Comparison of ENCODE assay signal across 8 cellular contexts in the genomic region with DNA sequence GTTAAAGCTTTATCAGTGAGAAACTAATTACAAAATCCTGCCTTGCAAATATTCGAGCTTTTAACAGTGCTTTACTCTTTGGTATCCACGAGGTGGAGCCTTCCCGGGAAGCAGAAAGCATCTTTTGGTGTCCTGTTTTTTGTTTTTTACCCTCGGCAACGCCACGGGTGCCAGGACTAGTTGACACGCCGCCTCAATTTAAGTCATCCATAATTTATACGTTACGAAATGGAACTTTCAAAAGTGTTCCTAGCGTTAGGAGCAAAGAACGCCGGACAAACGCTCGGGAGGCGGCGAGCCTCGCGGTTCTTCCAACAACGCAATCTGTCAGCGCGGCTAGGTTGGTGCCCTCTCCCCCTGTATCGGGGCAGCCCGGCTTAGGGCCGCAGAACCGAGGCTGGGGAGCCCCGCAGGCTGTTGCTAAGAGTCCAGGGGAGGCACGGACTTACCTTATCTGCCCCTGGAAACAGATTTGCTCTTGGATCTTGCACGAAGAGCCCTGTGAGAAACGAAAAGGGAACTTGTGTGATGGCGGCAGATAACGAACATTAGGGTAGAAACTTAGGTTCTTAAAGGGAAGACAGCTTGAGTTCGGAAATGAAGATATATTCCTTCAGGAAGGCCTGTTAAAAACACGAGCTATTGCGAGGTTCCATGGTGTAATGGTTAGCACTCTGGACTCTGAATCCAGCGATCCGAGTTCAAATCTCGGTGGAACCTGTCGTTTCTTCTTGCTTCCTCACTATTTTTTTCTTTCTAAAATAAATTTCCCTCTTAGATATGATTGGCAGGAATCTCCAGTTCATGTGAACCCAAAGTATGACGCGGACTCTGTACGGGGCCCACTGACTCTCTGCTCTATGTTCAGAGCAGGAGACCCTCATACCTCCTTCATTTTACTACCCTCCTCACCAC. TPM values are rescaled to one million over a fixed set of nuclear protein-coding genes. Genes with fewer than 3 reads are reported as not detected.
DNase-seq lines count a peak whose midpoint lies in the region; ATAC-seq and TF ChIP-seq lines count a peak whose summit lies in the region.

No MANE protein-coding gene starts in this region.

- ATAC-seq in T-helper 17 cell (peak; percentile 75), HG03139 (IDR thresholded peaks at IDR 0.05; ENCODE audit: unreplicated experiment) (no peak)

- TF ChIP-seq CTCF in astrocyte of the spinal cord (IDR thresholded peaks at IDR 0.05; ENCODE audit: low read depth, low read length): peak; percentile 76

- H3K27ac Mint-ChIP-seq in T-helper 17 cell: peak overlapping the region; percentile 98

- peak overlapping the region; percentile 84 for H3K4me3 ChIP-seq in astrocyte of the spinal cord (ENCODE audit: low read depth, low read length)

- H3K4me1 Mint-ChIP-seq in T-helper 17 cell: peaks cover 15% of the 10 kb centered on the region

- H3K4me3 Mint-ChIP-seq in T-helper 17 cell: peak overlapping the region; percentile 94

- POLR2A ChIA-PET in HEK293T (lab: Yijun Ruan, JAX): interaction anchor here (0.5 to 2.0 kb wide), 20 partner anchors 10 to 962 kb away, joined by 3 to 23 read pairs (median 4); a partner anchor contains a TSS

- CTCF ChIA-PET in HEK293T (lab: Yijun Ruan, JAX): interaction anchor here (0.6 to 2.3 kb wide), 8 partner anchors 13 to 392 kb away, joined by 3 to 9 read pairs (median 3); no protein-coding TSS in a partner anchor

- peaks cover 2% of the 10 kb centered on the region for H3K36me3 Mint-ChIP-seq in T-helper 17 cell (ENCODE audit: low read depth)

- H3K9me3 ChIP-seq in T-helper 17 cell (ENCODE audit: control insufficient read depth, low read length, poor library complexity, severe bottlenecking): no peaks in the 10 kb centered on the region

- in situ Hi-C loops in astrocyte of the spinal cord (cut with HindIII; ENCODE audit: low sequenced_read_pairs): no loop called here

- DNase-seq in GM04504 (ENCODE audit: low read depth) (peak; percentile 64), HEK293T (ENCODE audit: extremely low spot score) (peak; percentile 63), NCI-H1105 treated with DMSO at 0.1 percent for 48 hours (lab: John Stamatoyannopoulos, UW) (peak; percentile 86), T-helper 17 cell (peak; percentile 10 to 24 (median 16)), astrocyte of the spinal cord (ENCODE audit: low read depth, low spot score) (peak; percentile 92), hypothalamus (lab: John Stamatoyannopoulos, UW) (peak in 40 of 51 donors; percentile 12 to 92 (median 44)), renal cortical epithelial cell (ENCODE audit: low read depth) (peak; percentile 89)

- peaks cover 31% of the 10 kb centered on the region for H3K27me3 Mint-ChIP-seq in T-helper 17 cell

TF ChIP-seq in HEK293T, 16 proteins besides CTCF, POLR2A, EP300 and RAD21:
- TF ChIP-seq BHLHE40 (IDR thresholded peaks at IDR 0.05; ENCODE audit: borderline replicate concordance) (no peak), PKNOX1 (IDR thresholded peaks at IDR 0.05) (peak; percentile 68), CTBP1 (IDR thresholded peaks at IDR 0.05; ENCODE audit: borderline replicate concordance) (0 out of 2 replicates have a peak, but pooled peaks have one; percentile 4), FOXK2 (IDR thresholded peaks at IDR 0.05) (no peak), HDGF (IDR thresholded peaks at IDR 0.05; ENCODE audit: borderline replicate concordance) (no peak), FOXM1 (IDR thresholded peaks at IDR 0.05; ENCODE audit: borderline replicate concordance) (no peak), ARNT (IDR thresholded peaks at IDR 0.05) (0 out of 2 replicates have a peak, but pooled peaks have one; percentile 12), FOXA1 (IDR thresholded peaks at IDR 0.05) (no peak), L3MBTL2 (conservative IDR thresholded peaks at IDR 0.05) (peak; percentile 25), SP1 (IDR thresholded peaks at IDR 0.05) (no peak), TARDBP (IDR thresholded peaks at IDR 0.05) (peak; percentile 33; the same call in 1 of the 2 replicates), ELF4 (IDR thresholded peaks at IDR 0.05) (no peak), SUZ12 (IDR thresholded peaks at IDR 0.05) (no peak), LEF1 (IDR thresholded peaks at IDR 0.05; ENCODE audit: borderline replicate concordance) (no peak), NFRKB (IDR thresholded peaks at IDR 0.05) (no peak), ZNF384 (IDR thresholded peaks at IDR 0.05) (0 out of 2 replicates have a peak, but pooled peaks have one; percentile 32)

RNA-seq across cellular contexts. Expression of gene ZNF184, which starts 46.2 kb away (rescaled TPM):
- total RNA-seq in T-helper 17 cell (10 to 100 TPM in 1 of 2 donors, 1 to 10 TPM in 1; 9.8 to 12.5 TPM), renal cortical epithelial cell (7.6 and 11.3 TPM in 2 replicates)

Comparison
In these comparisons a context has a peak if more than half of its experiments do, and no peak if none do; other contexts are left out.
1. DNase-seq: peak in every context shown above with its lines; median percentile 92 in astrocyte of the spinal cord; 89 in renal cortical epithelial cell; 86 in NCI-H1105 treated with DMSO at 0.1 percent for 48 hours; 64 in GM04504; 63 in HEK293T; 44 in hypothalamus; 16 in T-helper 17 cell.